Comparison of ENCODE assay signal across 9 cellular contexts in the genomic region with DNA sequence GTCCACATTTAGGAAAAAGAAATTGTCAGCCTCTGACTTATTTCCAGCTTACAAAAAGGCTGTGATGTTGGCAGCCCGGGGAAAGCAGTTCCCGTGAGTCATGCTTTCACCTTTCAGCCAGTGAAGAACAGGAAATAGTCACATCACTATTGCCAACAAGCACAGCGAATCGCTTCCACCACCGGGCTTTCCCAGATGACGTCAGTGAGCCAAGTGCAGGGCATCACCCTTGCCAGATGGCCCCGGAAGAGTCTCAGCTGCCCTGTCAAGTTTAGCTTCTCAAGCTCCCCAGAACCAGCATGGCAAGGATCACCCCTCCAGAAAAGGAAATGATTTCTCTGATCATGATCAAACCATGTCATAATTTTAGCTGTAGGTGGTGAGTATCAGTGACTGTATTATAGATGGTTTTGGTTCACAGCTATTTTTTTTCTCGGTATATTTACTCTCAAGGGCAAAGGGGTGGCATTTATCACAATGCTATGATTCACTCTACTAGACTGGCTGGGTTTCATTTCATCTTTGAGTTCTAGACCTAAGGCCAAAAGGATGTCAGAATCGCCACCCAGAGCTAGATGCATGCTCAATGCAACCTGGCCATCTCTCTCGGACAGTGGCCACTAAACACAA. TPM values are rescaled to one million over a fixed set of nuclear protein-coding genes. Genes with fewer than 3 reads are reported as not detected.
DNase-seq lines count a peak whose midpoint lies in the region; ATAC-seq and TF ChIP-seq lines count a peak whose summit lies in the region.
"Had no signal": no experiment of that assay in that cellular context is flagged by ENCODE, and none has a peak within 500 bp of the region (broad histone marks: within the 10 kb centered on the region; RNA-seq: fewer than 3 reads in every experiment).

No MANE protein-coding gene starts in this region.

- H3K27me3 ChIP-seq in colonic mucosa: no peaks in the 10 kb centered on the region

- H3K4me1 ChIP-seq in colonic mucosa: peaks cover 7% of the 10 kb centered on the region

- DNase-seq in NCI-H1092 (lab: John Stamatoyannopoulos, UW): peak; percentile 14
- no peak for DNase-seq in NCI-H1092 treated with DMSO at 0.1 percent for 48 hours (lab: John Stamatoyannopoulos, UW)
- DNase-seq in NCI-H2196 (lab: John Stamatoyannopoulos, UW; ENCODE audit: unreplicated experiment): peak; percentile 98
- DNase-seq in activated CD4-positive, alpha-beta T cell treated with anti-CD3 and anti-CD28 coated beads, Interleukin-2, amount 10 ng/mL, durations not matched to agents 7 days and 5 days: peak; percentile 90
- peak; percentile 93 for DNase-seq in colonic mucosa
- DNase-seq in lung microvascular endothelial cell (ENCODE audit: low read depth in 2 of 2): peak; percentile 99
- peak; percentile 72 for DNase-seq in stimulated activated CD8-positive, alpha-beta memory T cell treated with anti-CD3 and anti-CD28 coated beads, Interleukin-15, amount 100 ng/mL, for 24 hours (ENCODE audit: low read depth)

- H3K27me3 Mint-ChIP-seq in activated CD4-positive, alpha-beta T cell treated with anti-CD3 and anti-CD28 coated beads, Interleukin-2, amount 10 ng/mL, durations not matched to agents 7 days and 5 days: no peaks in the 10 kb centered on the region

- no peaks in the 10 kb centered on the region for H3K36me3 Mint-ChIP-seq in activated CD4-positive, alpha-beta T cell treated with anti-CD3 and anti-CD28 coated beads, Interleukin-2, amount 10 ng/mL, durations not matched to agents 7 days and 5 days (ENCODE audit: low read depth)

- peak overlapping the region; percentile 72 for H3K27ac ChIP-seq in colonic mucosa
- H3K27ac ChIP-seq: 22Rv1 had no signal

- peak overlapping the region in 1 of 2 donors; percentile 32 for H3K9ac ChIP-seq in colonic mucosa (ENCODE audit: low read depth in 2 of 2, low read length in 2 of 2)

- no peaks in the 10 kb centered on the region for H3K9me3 Mint-ChIP-seq in activated CD4-positive, alpha-beta T cell treated with anti-CD3 and anti-CD28 coated beads, Interleukin-2, amount 10 ng/mL, durations not matched to agents 7 days and 5 days

- H3K9me3 ChIP-seq in colonic mucosa: no peaks in the 10 kb centered on the region

- peak; percentile 76 for ATAC-seq in HG02970 (IDR thresholded peaks at IDR 0.05; ENCODE audit: low FRiP score, unreplicated experiment)

- peaks cover 29% of the 10 kb centered on the region for H3K4me1 Mint-ChIP-seq in activated CD4-positive, alpha-beta T cell treated with anti-CD3 and anti-CD28 coated beads, Interleukin-2, amount 10 ng/mL, durations not matched to agents 7 days and 5 days

- no peaks in the 10 kb centered on the region for H3K36me3 ChIP-seq in colonic mucosa

- H3K4me3 ChIP-seq in colonic mucosa: no peak overlapping the region

- CTCF ChIA-PET in activated CD4-positive, alpha-beta T cell treated with anti-CD3 and anti-CD28 coated beads, Interleukin-2, amount 10 ng/mL, durations not matched to agents 7 days and 5 days (lab: Charles Lee): interaction anchor here (0.9 to 1.9 kb wide), 6 partner anchors 10 to 96 kb away, joined by 3 to 7 read pairs (median 3); no protein-coding TSS in a partner anchor

- POLR2A ChIA-PET in activated CD4-positive, alpha-beta T cell treated with anti-CD3 and anti-CD28 coated beads, Interleukin-2, amount 10 ng/mL, durations not matched to agents 7 days and 5 days (lab: Charles Lee): no interaction called here

- TF ChIP-seq CTCF in colonic mucosa (IDR thresholded peaks at IDR 0.05): no peak

- H3K27ac Mint-ChIP-seq in activated CD4-positive, alpha-beta T cell treated with anti-CD3 and anti-CD28 coated beads, Interleukin-2, amount 10 ng/mL, durations not matched to agents 7 days and 5 days: peak overlapping the region; percentile 84

- peak overlapping the region; percentile 18 for H3K4me3 Mint-ChIP-seq in activated CD4-positive, alpha-beta T cell treated with anti-CD3 and anti-CD28 coated beads, Interleukin-2, amount 10 ng/mL, durations not matched to agents 7 days and 5 days

- intact Hi-C loops in colonic mucosa (cut with DNase I): no loop called here

RNA-seq across cellular contexts. Expression of a gene that starts 32.9 kb away (rescaled TPM):
- under 1 TPM; 0.67 to 0.71 TPM for total RNA-seq in activated CD4-positive, alpha-beta T cell treated with anti-CD3 and anti-CD28 coated beads, Interleukin-2, amount 10 ng/mL, durations not matched to agents 7 days and 5 days
- 100 to 1,000 TPM in 1 of 2 donors, 10 to 100 TPM in 1; 43.1 to 108 TPM for total RNA-seq in colonic mucosa
- 22.7 and 31.3 TPM in 2 replicates for total RNA-seq in lung microvascular endothelial cell

Comparison
In these comparisons a context has a peak if more than half of its experiments do, and no peak if none do; other contexts are left out.
1. RNA of a gene that starts 32.9 kb away (total RNA-seq): 43.1 to 108 TPM in colonic mucosa and 22.7 to 31.3 TPM in lung microvascular endothelial cell; 0.67 to 0.71 TPM in activated CD4-positive, alpha-beta T cell treated with anti-CD3 and anti-CD28 coated beads, Interleukin-2, amount 10 ng/mL, durations not matched to agents 7 days and 5 days; every median in the first group is over 10 times any median in the second.